ENCODE assay signal across 8 cellular contexts in the genomic region with DNA sequence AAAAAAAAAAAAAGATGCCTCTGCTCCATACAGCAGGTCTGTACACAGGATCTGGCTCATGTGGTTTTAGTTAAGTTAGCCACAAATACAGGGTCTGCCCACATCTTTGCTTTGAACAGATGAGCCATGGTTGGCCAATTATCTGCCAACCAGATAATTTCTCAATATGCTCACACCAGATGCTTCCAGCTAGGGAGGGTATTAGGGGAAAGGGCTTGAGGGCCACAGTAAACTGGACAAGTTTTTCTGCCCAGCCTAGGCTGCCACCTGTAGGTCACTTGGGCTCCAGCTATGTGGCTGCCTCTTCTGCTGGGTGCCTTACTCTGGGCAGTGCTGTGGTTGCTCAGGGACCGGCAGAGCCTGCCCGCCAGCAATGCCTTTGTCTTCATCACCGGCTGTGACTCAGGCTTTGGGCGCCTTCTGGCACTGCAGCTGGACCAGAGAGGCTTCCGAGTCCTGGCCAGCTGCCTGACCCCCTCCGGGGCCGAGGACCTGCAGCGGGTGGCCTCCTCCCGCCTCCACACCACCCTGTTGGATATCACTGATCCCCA. TPM values are rescaled to one million over a fixed set of nuclear protein-coding genes. Genes with fewer than 3 reads are reported as not detected.
DNase-seq lines count a peak whose midpoint lies in the region; ATAC-seq and TF ChIP-seq lines count a peak whose summit lies in the region.

No MANE protein-coding gene starts in this region.

- in situ Hi-C loops in T47D (cut with HindIII; ENCODE audit: low pct_unique_long_range_greater_than_20kb, low sequenced_read_pairs) = no loop called here

- DNase-seq in GM03348 (ENCODE audit: low spot score) (peak; percentile 87), NCI-H1694 treated with DMSO at 0.1 percent for 48 hours (lab: John Stamatoyannopoulos, UW) (peak; percentile 82), T47D (ENCODE audit: low read depth in 1 of 2, low spot score in 1 of 2) (peak; percentile 85 to 91), kidney glomerular epithelial cell (lab: John Stamatoyannopoulos, UW) (peak; percentile 83), thoracic aorta (ENCODE audit: low spot score) (peak; percentile 82)
- DNase-seq in activated naive CD8-positive, alpha-beta T cell treated with anti-CD3 and anti-CD28 coated beads, Interleukin-2, amount 50 U/mL, for 24 hours = no peak

- peaks cover 2% of the 10 kb centered on the region for H3K36me3 Mint-ChIP-seq in activated naive CD8-positive, alpha-beta T cell treated with anti-CD3 and anti-CD28 coated beads, Interleukin-2, amount 50 U/mL, for 24 hours (ENCODE audit: low read depth)

- H3K27ac Mint-ChIP-seq in activated naive CD8-positive, alpha-beta T cell treated with anti-CD3 and anti-CD28 coated beads, Interleukin-2, amount 50 U/mL, for 24 hours = no peak overlapping the region

- H3K4me1 ChIP-seq in thoracic aorta (ENCODE audit: control insufficient read depth in 1 of 2, low read depth in 2 of 2) = peaks cover 43 to 92% of the 10 kb centered on the region in 2 donors

- ATAC-seq in thoracic aorta (ENCODE audit: insufficient number of reproducible peaks, low FRiP score, low read depth) (peak; percentile 65), HG02759 (IDR thresholded peaks at IDR 0.05; ENCODE audit: unreplicated experiment) (no peak), GM21619 (IDR thresholded peaks at IDR 0.05; ENCODE audit: unreplicated experiment) (no peak)
- no peak for ATAC-seq in activated naive CD8-positive, alpha-beta T cell treated with anti-CD3 and anti-CD28 coated beads, Interleukin-2, amount 50 U/mL, for 24 hours

- H3K4me1 Mint-ChIP-seq in activated naive CD8-positive, alpha-beta T cell treated with anti-CD3 and anti-CD28 coated beads, Interleukin-2, amount 50 U/mL, for 24 hours = peaks cover 27% of the 10 kb centered on the region

- no peaks in the 10 kb centered on the region for H3K27me3 ChIP-seq in thoracic aorta (replicated peaks; ENCODE audit: insufficient read depth)

- H3K9me3 ChIP-seq in thoracic aorta = no peaks in the 10 kb centered on the region

- H3K4me3 Mint-ChIP-seq in activated naive CD8-positive, alpha-beta T cell treated with anti-CD3 and anti-CD28 coated beads, Interleukin-2, amount 50 U/mL, for 24 hours = no peak overlapping the region

- H3K36me3 ChIP-seq in thoracic aorta = peaks cover 14% of the 10 kb centered on the region

- H3K9me3 Mint-ChIP-seq in activated naive CD8-positive, alpha-beta T cell treated with anti-CD3 and anti-CD28 coated beads, Interleukin-2, amount 50 U/mL, for 24 hours = no peaks in the 10 kb centered on the region

- H3K27ac ChIP-seq in thoracic aorta = peak overlapping the region; percentile 90 to 92

- TF ChIP-seq CTCF in thoracic aorta (IDR thresholded peaks at IDR 0.05) = peak; percentile 69

- peaks cover 1% of the 10 kb centered on the region for H3K27me3 Mint-ChIP-seq in activated naive CD8-positive, alpha-beta T cell treated with anti-CD3 and anti-CD28 coated beads, Interleukin-2, amount 50 U/mL, for 24 hours

- peak overlapping the region; percentile 54 for H3K4me3 ChIP-seq in thoracic aorta

RNA-seq across cellular contexts. Expression of a gene that starts 0.8 kb away (rescaled TPM):
- total RNA-seq in thoracic aorta = 10 to 100 TPM; 24.4 to 29.5 TPM

RNA-seq across cellular contexts. Expression of a gene that starts 5.1 kb away (rescaled TPM):
- 100 to 1,000 TPM; 113 to 117 TPM for total RNA-seq in thoracic aorta

RNA-seq across cellular contexts. Expression of a gene that starts 7.8 kb away (rescaled TPM):
- total RNA-seq in thoracic aorta = 100 to 1,000 TPM; 615 to 776 TPM

RNA-seq across cellular contexts. Expression of a gene that starts 13.3 kb away (rescaled TPM):
- total RNA-seq in thoracic aorta = 100 to 1,000 TPM; 285 to 317 TPM

RNA-seq across cellular contexts. Expression of a gene that starts 22.0 kb away (rescaled TPM):
- 1 to 10 TPM; 3.0 to 9.7 TPM for total RNA-seq in thoracic aorta
